19 cellular contexts compared by ENCODE assay signal in genomic region chr10:20635545-20635944, GRCh38.
DNase-seq lines count a peak whose midpoint lies in the region; ATAC-seq, FAIRE-seq and TF ChIP-seq lines count a peak whose summit lies in the region.
"Had no signal": no experiment of that assay in that cellular context is flagged by ENCODE, and none has a peak within 500 bp of the region (broad histone marks: within the 10 kb centered on the region; RNA-seq: fewer than 3 reads in every experiment).

No MANE protein-coding gene starts in this region.

- H3K4me1 ChIP-seq in liver (ENCODE audit: control insufficient read depth in 4 of 4, insufficient read depth in 4 of 4, low read length in 3 of 4) (no peaks in the 10 kb centered on the region), HepG2 (ENCODE audit: insufficient read depth, low read length) (no peaks in the 10 kb centered on the region), subcutaneous abdominal adipose tissue (ENCODE audit: control insufficient read depth in 5 of 5, insufficient read depth in 5 of 5, low read length in 5 of 5) (peaks cover 0 to 25% (median 0%) of the 10 kb centered on the region in 5 donors)
- H3K4me1 ChIP-seq: A549, BLaER1, HAP-1 had no signal

- no peaks in the 10 kb centered on the region for H4K20me1 ChIP-seq in HepG2 (ENCODE audit: insufficient read depth, low read length)
- H4K20me1 ChIP-seq: BLaER1 had no signal

- in situ Hi-C loops in HepG2 (cut with HindIII; ENCODE audit: extremely low pct_ligation_motif_present, low pct_unique_long_range_greater_than_20kb), result no loop called here

- no peak overlapping the region for H3K27ac ChIP-seq in liver (ENCODE audit: low read depth in 1 of 2, low read length in 2 of 2)
- H3K27ac ChIP-seq in HepG2 (ENCODE audit: extremely low read length, insufficient read depth, low read length), result no peak overlapping the region
- H3K27ac ChIP-seq in subcutaneous abdominal adipose tissue (ENCODE audit: low read depth, low read length), result peak overlapping the region; percentile 3
- H3K27ac ChIP-seq: 22Rv1, A549, BLaER1, GM23248 had no signal

- CTCF ChIA-PET in HepG2 (lab: Yijun Ruan, JAX; ENCODE audit: low intra/inter-chr PET ratio, low total read pairs), result no interaction called here

- no TSS peak for BruUV-seq in HepG2 (replicated peaks; lab: Mats Ljungman, UMichigan)

- H3K27me3 ChIP-seq in liver (ENCODE audit: control insufficient read depth in 4 of 4, insufficient read depth in 4 of 4, low read length in 3 of 4) (no peaks in the 10 kb centered on the region), HepG2 (ENCODE audit: control insufficient read depth in 1 of 2, insufficient read depth in 2 of 2, low read length in 2 of 2) (no peaks in the 10 kb centered on the region), subcutaneous abdominal adipose tissue (ENCODE audit: control insufficient read depth in 5 of 5, insufficient read depth in 4 of 5, low read length in 5 of 5) (no peaks in the 10 kb centered on the region)
- H3K27me3 ChIP-seq: BLaER1 had no signal

- POLR2A ChIA-PET in HepG2 (lab: Yijun Ruan, JAX), result no interaction called here

- H2AFZ ChIP-seq in HepG2 (ENCODE audit: low read length), result no peak overlapping the region
- H2AFZ ChIP-seq: GM23248 had no signal

- H3K4me2 ChIP-seq in HepG2 (ENCODE audit: low read depth, low read length), result no peak overlapping the region
- H3K4me2 ChIP-seq: A549, BLaER1 had no signal

- TF ChIP-seq EP300 in HepG2 (IDR thresholded peaks at IDR 0.05; ENCODE audit: low read depth in 2 of 2, low read length in 2 of 2) (no peak), HepG2 (CRISPR knock-in tag; IDR thresholded peaks at IDR 0.05; ENCODE audit: borderline replicate concordance) (no peak)

- no peak for FAIRE-seq in HepG2 (lab: Jason Lieb, UNC)
- FAIRE-seq: GM12892, GM18507 had no signal

- TF ChIP-seq RAD21 in liver (IDR thresholded peaks at IDR 0.05) (no peak), HepG2 (CRISPR knock-in tag; IDR thresholded peaks at IDR 0.05) (no peak)

- no peaks in the 10 kb centered on the region for H3K79me2 ChIP-seq in HepG2 (ENCODE audit: insufficient read depth, low read length)

- intact Hi-C loops in HepG2 (cut with micrococcal nuclease; ENCODE audit: unreplicated experiment), result no loop called here

- no peak for TF ChIP-seq POLR2A in HepG2 (IDR thresholded peaks at IDR 0.05; ENCODE audit: insufficient read depth in 1 of 2, low read depth in 2 of 2, low read length in 2 of 2)

- DNase-seq in NCI-H146 (lab: John Stamatoyannopoulos, UW), result peak; percentile 15
- no peak for DNase-seq in NCI-H146 treated with DMSO at 0.1 percent for 48 hours (lab: John Stamatoyannopoulos, UW; ENCODE audit: unreplicated experiment)
- no peak for DNase-seq in HepG2 (ENCODE audit: low spot score)
- no peak for DNase-seq in amygdala (lab: John Stamatoyannopoulos, UW)
- no peak for DNase-seq in NK-92 treated with Interleukin-12 subunit alpha and Interleukin-12 subunit beta, amount 100 ng/mL, for 24 hours (lab: John Stamatoyannopoulos, UW)
- DNase-seq: AML-193; CD4-positive, alpha-beta memory T cell; DMS153; DMS79; GDM1; GM23248 had no signal

- H3K9ac ChIP-seq in liver (ENCODE audit: low read depth in 1 of 2, low read length in 2 of 2) (no peak overlapping the region), HepG2 (ENCODE audit: insufficient read depth, low read depth, low read length) (no peak overlapping the region), subcutaneous abdominal adipose tissue (ENCODE audit: low read length in 5 of 5) (no peak overlapping the region)
- H3K9ac ChIP-seq: BLaER1, GM23248 had no signal

- no peak for ATAC-seq in HepG2
- ATAC-seq: A549 had no signal

- no peak overlapping the region for H3K4me3 ChIP-seq in liver (ENCODE audit: low read depth in 1 of 3, low read length in 3 of 3)
- no peak overlapping the region for H3K4me3 ChIP-seq in HepG2 (replicated peaks in 1 of 3; ENCODE audit: insufficient read depth in 1 of 3, low read depth in 2 of 3, low read length in 3 of 3)
- H3K4me3 ChIP-seq in subcutaneous abdominal adipose tissue (ENCODE audit: low read depth in 1 of 5, low read length in 5 of 5), result no peak overlapping the region
- H3K4me3 ChIP-seq: A549, BLaER1, GM23248, HAP-1 had no signal

- no peaks in the 10 kb centered on the region for H3K9me3 ChIP-seq in liver (ENCODE audit: control insufficient read depth in 4 of 4, low read length in 3 of 4)
- H3K9me3 ChIP-seq in HepG2 (ENCODE audit: low read length), result peaks cover 53% of the 10 kb centered on the region
- H3K9me3 ChIP-seq in subcutaneous abdominal adipose tissue (ENCODE audit: control insufficient read depth in 5 of 5, low read length in 5 of 5), result no peaks in the 10 kb centered on the region
- H3K9me3 ChIP-seq: A549, BLaER1, HAP-1 had no signal

- TF ChIP-seq CTCF in liver (IDR thresholded peaks at IDR 0.05; ENCODE audit: low read depth, low read length, missing input control), result no peak
- TF ChIP-seq CTCF in HepG2 (CRISPR knock-in tag; IDR thresholded peaks at IDR 0.05), result no peak

- H3K36me3 ChIP-seq in liver (ENCODE audit: control insufficient read depth in 4 of 4, insufficient read depth in 3 of 4, low read depth in 1 of 4, low read length in 3 of 4) (no peaks in the 10 kb centered on the region), HepG2 (replicated peaks in 1 of 2; ENCODE audit: control insufficient read depth in 1 of 2, insufficient read depth in 2 of 2, low read length in 2 of 2) (no peaks in the 10 kb centered on the region), subcutaneous abdominal adipose tissue (ENCODE audit: control insufficient read depth in 5 of 5, insufficient read depth in 5 of 5, low read length in 5 of 5) (no peaks in the 10 kb centered on the region)
- H3K36me3 ChIP-seq: BLaER1, HAP-1 had no signal

TF ChIP-seq in liver, 16 proteins besides CTCF, POLR2A, EP300 and RAD21 (continues in another document):
- TF ChIP-seq NR2F2 (IDR thresholded peaks at IDR 0.05), result peak; percentile 15
- no peak for TF ChIP-seq FOXA2 (IDR thresholded peaks at IDR 0.05)
- no peak for TF ChIP-seq ATF3 (IDR thresholded peaks at IDR 0.05)
- TF ChIP-seq FOXA1 (IDR thresholded peaks at IDR 0.05), result no peak
- TF ChIP-seq MAX (IDR thresholded peaks at IDR 0.05), result no peak

TF ChIP-seq in HepG2, 621 proteins besides CTCF, POLR2A, EP300 and RAD21:
- TF ChIP-seq POLR2G (IDR thresholded peaks at IDR 0.05; ENCODE audit: low read depth, low read length), result no peak
- TF ChIP-seq NR2F2 (IDR thresholded peaks at IDR 0.05; ENCODE audit: borderline replicate concordance, low read depth), result no peak
- TF ChIP-seq ETV6 (CRISPR knock-in tag; conservative IDR thresholded peaks at IDR 0.05), result no peak
- TF ChIP-seq AGO2 (optimal IDR thresholded peaks at IDR 0.05; ENCODE audit: low read depth, low read length), result no peak
- no peak for TF ChIP-seq HNRNPK (IDR thresholded peaks at IDR 0.05; ENCODE audit: low read depth, low read length, poor library complexity, severe bottlenecking)
- no peak for TF ChIP-seq RXRA (CRISPR knock-in tag; IDR thresholded peaks at IDR 0.05)
- TF ChIP-seq ZNF576 (CRISPR knock-in tag; IDR thresholded peaks at IDR 0.05), result no peak
- no peak for TF ChIP-seq NBN (conservative IDR thresholded peaks at IDR 0.05)
- TF ChIP-seq ISX (CRISPR knock-in tag; conservative IDR thresholded peaks at IDR 0.05), result no peak
- TF ChIP-seq ZNF782 (CRISPR knock-in tag; IDR thresholded peaks at IDR 0.05; ENCODE audit: borderline replicate concordance), result no peak
- TF ChIP-seq PCBP1 (IDR thresholded peaks at IDR 0.05; ENCODE audit: borderline replicate concordance, low read depth, low read length), result no peak
- TF ChIP-seq TEAD3 (CRISPR knock-in tag; optimal IDR thresholded peaks at IDR 0.05; ENCODE audit: borderline replicate concordance), result no peak
- no peak for TF ChIP-seq SRSF4 (IDR thresholded peaks at IDR 0.05; ENCODE audit: low read depth, low read length, poor library complexity, severe bottlenecking)
